8 cellular contexts compared by ENCODE assay signal in the genomic region with DNA sequence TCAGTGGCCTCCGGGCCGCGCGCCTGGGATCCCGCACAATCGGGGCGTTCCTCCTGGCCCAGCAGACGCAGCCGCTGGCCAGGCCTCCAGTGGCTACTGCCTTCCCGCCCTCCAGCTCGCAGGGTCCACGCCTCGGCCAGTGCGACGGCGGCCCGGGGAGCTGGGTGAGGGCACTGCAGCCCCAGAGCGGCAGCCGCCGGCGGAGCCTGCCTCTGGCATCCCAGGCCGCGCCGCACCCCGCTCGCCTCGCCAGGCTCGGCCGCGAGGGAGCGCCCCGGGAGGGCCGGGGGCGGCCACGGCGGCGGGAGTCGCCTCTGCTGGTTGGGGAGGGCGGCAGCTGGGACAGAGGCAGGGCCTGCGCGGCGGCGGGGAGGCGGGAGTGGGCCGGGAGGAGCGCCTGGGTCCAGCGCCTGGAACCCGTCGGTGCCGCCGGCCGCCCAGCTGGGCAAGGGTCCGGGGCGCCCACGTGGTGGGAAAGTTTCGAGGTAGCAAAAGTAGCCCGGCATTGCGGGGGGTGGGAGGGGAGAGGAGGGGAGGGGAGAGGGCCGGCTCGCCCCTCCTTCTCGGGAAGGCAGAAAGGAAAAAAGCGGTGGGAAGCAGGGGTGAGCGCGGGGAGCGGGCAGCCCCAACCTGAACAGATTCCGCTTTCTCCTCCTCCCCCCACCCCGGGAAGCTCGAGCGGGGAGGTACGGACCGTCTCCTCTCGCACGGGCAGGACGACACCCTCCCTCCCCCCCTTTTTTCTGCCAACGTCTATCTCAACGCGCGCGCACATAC. TPM values are rescaled to one million over a fixed set of nuclear protein-coding genes. Genes with fewer than 3 reads are reported as not detected.
DNase-seq lines count a peak whose midpoint lies in the region; ATAC-seq and TF ChIP-seq lines count a peak whose summit lies in the region.

No MANE protein-coding gene starts in this region.

- H2BK5ac ChIP-seq in IMR-90 (ENCODE audit: low read depth, low read length, poor library complexity, severe bottlenecking): no peak overlapping the region

- H2BK120ac ChIP-seq in IMR-90 (ENCODE audit: low read depth, low read length): no peak overlapping the region

- peaks cover 12% of the 10 kb centered on the region for H4K20me1 ChIP-seq in IMR-90 (ENCODE audit: insufficient read depth, low read length)
- H4K20me1 ChIP-seq in mammary epithelial cell (ENCODE audit: insufficient read depth, low read length): peaks cover 7% of the 10 kb centered on the region
- H4K20me1 ChIP-seq in OCI-LY7 (ENCODE audit: insufficient read depth, low read length): no peaks in the 10 kb centered on the region

- ATAC-seq in IMR-90 (ENCODE audit: low read depth): no peak; the same call in 1 of the 2 replicates
- ATAC-seq in lower lobe of right lung: peak; percentile 41 to 52
- no peak for ATAC-seq in HG02642 (IDR thresholded peaks at IDR 0.05; ENCODE audit: poor library complexity, unreplicated experiment)
- no peak for ATAC-seq in activated CD4-positive, CD25-positive, alpha-beta regulatory T cell treated with anti-CD3 and anti-CD28 coated beads, Interleukin-2, amount 50 U/mL, for 24 hours

- no peak overlapping the region for H3K27ac ChIP-seq in IMR-90 (ENCODE audit: insufficient read depth, low read length)
- no peak overlapping the region for H3K27ac ChIP-seq in mammary epithelial cell (ENCODE audit: insufficient read depth, low read depth, low read length)
- H3K27ac ChIP-seq in lower lobe of right lung: peak overlapping the region; percentile 11
- H3K27ac ChIP-seq in OCI-LY7 (ENCODE audit: low read depth, low read length, poor library complexity, severe bottlenecking): no peak overlapping the region

- H3K4me2 ChIP-seq in IMR-90 (ENCODE audit: low read depth, low read length) (peak overlapping the region; percentile 77), mammary epithelial cell (ENCODE audit: insufficient read depth, low read depth, low read length) (peak overlapping the region; percentile 84), OCI-LY7 (ENCODE audit: low read length) (no peak overlapping the region)

- no peak overlapping the region for H3K23ac ChIP-seq in IMR-90 (ENCODE audit: low read depth, low read length)

- H3K4ac ChIP-seq in IMR-90 (ENCODE audit: low read depth, low read length): no peak overlapping the region

- DNase-seq in AG08395 (ENCODE audit: low spot score) (peak; percentile 24), IMR-90 (no peak), mammary epithelial cell (no peak), lower lobe of right lung (no peak), hippocampal formation (lab: John Stamatoyannopoulos, UW) (no peak), OCI-LY7 (ENCODE audit: low spot score) (no peak)

- H3K9me3 ChIP-seq in IMR-90 (ENCODE audit: control insufficient read depth, insufficient read depth, low read length) (no peaks in the 10 kb centered on the region), mammary epithelial cell (replicated peaks; ENCODE audit: insufficient read depth, low read length) (no peaks in the 10 kb centered on the region), lower lobe of right lung (no peaks in the 10 kb centered on the region), OCI-LY7 (ENCODE audit: low read length) (no peaks in the 10 kb centered on the region)

- H3K9ac ChIP-seq in IMR-90 (ENCODE audit: low read depth, low read length) (no peak overlapping the region; the same call in 1 of the 2 replicates), mammary epithelial cell (ENCODE audit: insufficient read depth, low read length) (no peak overlapping the region)

- H3K36me3 ChIP-seq in IMR-90 (ENCODE audit: control insufficient read depth, insufficient read depth, low read length) (no peaks in the 10 kb centered on the region), mammary epithelial cell (ENCODE audit: insufficient read depth, low read length) (no peaks in the 10 kb centered on the region), lower lobe of right lung (no peaks in the 10 kb centered on the region), OCI-LY7 (ENCODE audit: insufficient read depth, low read length) (no peaks in the 10 kb centered on the region)

- H3K79me1 ChIP-seq in IMR-90 (ENCODE audit: low read depth in 1 of 2, low read length in 2 of 2): no peaks in the 10 kb centered on the region

- in situ Hi-C loops in IMR-90 (cut with MboI; ENCODE audit: low sequenced_read_pairs): loop anchor here (5.0 to 25.0 kb wide), 3 partner anchors 333 to 730 kb away; no protein-coding TSS in a partner anchor
- in situ Hi-C loops in mammary epithelial cell (cut with MboI; ENCODE audit: low sequenced_read_pairs in 2 of 2): loop anchor here (5.0 to 25.0 kb wide), 3 partner anchors 193 to 343 kb away; no protein-coding TSS in a partner anchor

- no TSS peak for BruUV-seq in IMR-90 (replicated peaks; lab: Mats Ljungman, UMichigan)
- no TSS peak for BruUV-seq in mammary epithelial cell (replicated peaks; lab: Mats Ljungman, UMichigan)
- no TSS peak for BruUV-seq in OCI-LY7 (replicated peaks; lab: Mats Ljungman, UMichigan)

- POLR2A ChIA-PET in IMR-90 (lab: Charles Lee; ENCODE audit: unreplicated experiment): no interaction called here
- POLR2A ChIA-PET in OCI-LY7 (lab: Charles Lee): no interaction called here

- H3K4me3 ChIP-seq in IMR-90 (ENCODE audit: insufficient read depth, low read depth, low read length) (peak overlapping the region; percentile 48; the same call in 1 of the 2 replicates), mammary epithelial cell (replicated peaks in 1 of 3; ENCODE audit: insufficient read depth in 1 of 3, low read depth in 2 of 3, low read length in 3 of 3) (peak overlapping the region in 1 of 3 experiments; percentile 26), lower lobe of right lung (peak overlapping the region; percentile 57), OCI-LY7 (ENCODE audit: low read depth, low read length, poor library complexity, severe bottlenecking) (no peak overlapping the region)

- no peak overlapping the region for H2BK20ac ChIP-seq in IMR-90 (ENCODE audit: low read depth, low read length)

- dilution Hi-C loops in IMR-90 (cut with HindIII; ENCODE audit: low sequenced_read_pairs, unreplicated experiment): no loop called here
- dilution Hi-C loops in mammary epithelial cell (cut with HindIII; ENCODE audit: low sequenced_read_pairs): no loop called here

- H3K4me1 ChIP-seq in IMR-90 (ENCODE audit: control insufficient read depth, insufficient read depth, low read length): peaks cover 6% of the 10 kb centered on the region; the same call in 1 of the 2 replicates
- peaks cover 23% of the 10 kb centered on the region for H3K4me1 ChIP-seq in mammary epithelial cell (ENCODE audit: insufficient read depth, low read length)
- peaks cover 44% of the 10 kb centered on the region for H3K4me1 ChIP-seq in lower lobe of right lung
- no peaks in the 10 kb centered on the region for H3K4me1 ChIP-seq in OCI-LY7 (ENCODE audit: insufficient read depth, low read length, poor library complexity, severe bottlenecking)

- H3K27me3 ChIP-seq in IMR-90 (ENCODE audit: control insufficient read depth, insufficient read depth, low read length): peaks cover 90% of the 10 kb centered on the region
- H3K27me3 ChIP-seq in mammary epithelial cell (ENCODE audit: insufficient read depth, low read length): peaks cover 44% of the 10 kb centered on the region
- peaks cover 82% of the 10 kb centered on the region for H3K27me3 ChIP-seq in lower lobe of right lung (ENCODE audit: low read depth)

- H2AFZ ChIP-seq in IMR-90 (replicated peaks; ENCODE audit: low read length, poor library complexity) (peak overlapping the region; percentile 61), mammary epithelial cell (ENCODE audit: low read depth, low read length) (peak overlapping the region; percentile 52), OCI-LY7 (ENCODE audit: low read length) (no peak overlapping the region)

- no peak for TF ChIP-seq POLR2A in IMR-90 (IDR thresholded peaks at IDR 0.05; ENCODE audit: low read depth, low read length)

- no peak overlapping the region for H2BK15ac ChIP-seq in IMR-90 (ENCODE audit: low read depth, low read length)

- H2AK9ac ChIP-seq in IMR-90 (replicated peaks; ENCODE audit: low read depth, low read length, poor library complexity): no peak overlapping the region

- CTCF ChIA-PET in IMR-90 (lab: Yijun Ruan, JAX): interaction anchor here (2.1 to 3.2 kb wide), 2 partner anchors 331 to 337 kb away, joined by 12 to 34 read pairs; no protein-coding TSS in a partner anchor
- CTCF ChIA-PET in mammary epithelial cell (lab: Charles Lee; ENCODE audit: low non-redundant PET): no interaction called here
- CTCF ChIA-PET in OCI-LY7 (lab: Charles Lee; ENCODE audit: unreplicated experiment): no interaction called here

- H3K14ac ChIP-seq in IMR-90 (replicated peaks; ENCODE audit: low read depth, low read length): no peak overlapping the region

- H3K9me2 ChIP-seq in OCI-LY7 (ENCODE audit: insufficient read depth, low read length): no peaks in the 10 kb centered on the region

- WGBS in IMR-90 (ENCODE audit: extremely low coverage in 2 of 2, insufficient read length in 1 of 2), 2 experiments: 3% methylated on average over 12 of the region's 79 CpGs; no CpG with 5 or more reads in 1 of the 2 experiments
- 8% methylated on average over 2 of the region's 79 CpGs for WGBS in mammary epithelial cell (ENCODE audit: low coverage, missing lambda C conversion rate)

- H4K91ac ChIP-seq in IMR-90 (ENCODE audit: insufficient read depth, low read depth, low read length): peak overlapping the region; percentile 9; the same call in 1 of the 2 replicates

- no peak overlapping the region for H3K18ac ChIP-seq in IMR-90 (ENCODE audit: low read depth, low read length)

- TF ChIP-seq CTCF in IMR-90 (conservative IDR thresholded peaks at IDR 0.05; ENCODE audit: low read depth, low read length) (no peak), mammary epithelial cell (conservative IDR thresholded peaks at IDR 0.05 in 1 of 2, IDR thresholded peaks at IDR 0.05 in 1 of 2; ENCODE audit: extremely low read depth in 1 of 2, insufficient read depth in 1 of 2, low read depth in 1 of 2, low read length in 2 of 2) (no peak), lower lobe of right lung (IDR thresholded peaks at IDR 0.05) (no peak), OCI-LY7 (conservative IDR thresholded peaks at IDR 0.05; ENCODE audit: low read length) (no peak)

- H3K9me1 ChIP-seq in IMR-90 (ENCODE audit: insufficient read depth, low read length): no peaks in the 10 kb centered on the region

- 0 out of 2 replicates have a peak, but pooled peaks have one; percentile 15 for TF ChIP-seq RAD21 in IMR-90 (IDR thresholded peaks at IDR 0.05; ENCODE audit: low read length)

- no peak overlapping the region for H3K56ac ChIP-seq in IMR-90 (ENCODE audit: extremely low read depth, insufficient read depth, low read length)

- H4K5ac ChIP-seq in IMR-90 (ENCODE audit: low read depth, low read length): no peak overlapping the region

- no peak overlapping the region for H4K8ac ChIP-seq in IMR-90 (ENCODE audit: low read depth in 2 of 2, low read length in 2 of 2)

- H2AK5ac ChIP-seq in IMR-90 (ENCODE audit: low read depth, low read length): no peak overlapping the region

- H3K79me2 ChIP-seq in mammary epithelial cell (ENCODE audit: insufficient read depth, low read length) (no peaks in the 10 kb centered on the region), OCI-LY7 (ENCODE audit: insufficient read depth, low read depth, low read length) (no peaks in the 10 kb centered on the region)

- intact Hi-C loops in IMR-90 (cut with micrococcal nuclease) (no loop called here), mammary epithelial cell (cut with micrococcal nuclease) (loop anchor here (5.0 to 10.0 kb wide), 2 partner anchors 110 to 733 kb away; no protein-coding TSS in a partner anchor), lower lobe of right lung (cut with DNase I) (loop anchor here (5.0 kb wide), 1 partner anchor 338 kb away; no protein-coding TSS in a partner anchor), OCI-LY7 (cut with micrococcal nuclease; ENCODE audit: unreplicated experiment) (loop anchor here (5.0 kb wide), 1 partner anchor 333 kb away; no protein-coding TSS in a partner anchor)

RNA-seq across cellular contexts. Expression of gene INHBB, which starts 1.5 kb away (rescaled TPM):
- total RNA-seq in IMR-90 (2012; rRNA removed): 0.18 and 0.28 TPM in 2 replicates
- polyA plus RNA-seq in IMR-90 (2012; rRNA removed): 0.92 and 1.0 TPM in 2 replicates
- polyA plus RNA-seq in IMR-90 (2012; cell fraction: cytosol; rRNA removed): 0.61 and 2.2 TPM in 2 replicates
- polyA plus RNA-seq in IMR-90 (2012; cell fraction: nucleus; rRNA removed; ENCODE audit: low replicate concordance): 1.1 and 1.2 TPM in 2 replicates
- under 1 TPM in 1 of 2 donors, not detected in 1; 0.67 TPM for total RNA-seq in mammary epithelial cell
- 0.02 TPM for polyA plus RNA-seq in mammary epithelial cell
- polyA minus RNA-seq in mammary epithelial cell: not detected
- 5.2 TPM for total RNA-seq in lower lobe of right lung
- total RNA-seq in OCI-LY7 (2014; rRNA removed; shearing (Covaris generic)): not detected in 2 replicates
- not detected in 2 replicates for total RNA-seq in OCI-LY7 (2022)

Comparison
In these comparisons a context has a peak if more than half of its experiments do, and no peak if none do; other contexts are left out.
1. ATAC-seq: peak in lower lobe of right lung (2 of 2); none in IMR-90 (single experiment), HG02642 (single experiment) and activated CD4-positive, CD25-positive, alpha-beta regulatory T cell treated with anti-CD3 and anti-CD28 coated beads, Interleukin-2, amount 50 U/mL, for 24 hours (0 of 2).